ENCODE assay signal across 12 cellular contexts in genomic region chr2:129929321-129930290, GRCh38. TPM values are rescaled to one million over a fixed set of nuclear protein-coding genes. Genes with fewer than 3 reads are reported as not detected.
DNase-seq lines count a peak whose midpoint lies in the region; ATAC-seq and TF ChIP-seq lines count a peak whose summit lies in the region.
"Had no signal": no experiment of that assay in that cellular context is flagged by ENCODE, and none has a peak within 500 bp of the region (broad histone marks: within the 10 kb centered on the region; RNA-seq: fewer than 3 reads in every experiment).

No MANE protein-coding gene starts in this region.

- no peak; the same call in 1 of the 2 replicates for TF ChIP-seq RAD21 in SK-N-SH (IDR thresholded peaks at IDR 0.05; ENCODE audit: low read length)

- H3K4me2 ChIP-seq in SK-N-SH: no peak overlapping the region

- H4K20me1 ChIP-seq in SK-N-SH (ENCODE audit: insufficient read depth): no peaks in the 10 kb centered on the region
- H4K20me1 ChIP-seq: BLaER1 treated with 17β-estradiol and CSF1 and Interleukin-3, amounts not matched to agents 10 nM and 100 nM had no signal

- TF ChIP-seq EP300 in SK-N-SH (IDR thresholded peaks at IDR 0.05; ENCODE audit: borderline replicate concordance in 1 of 2, low read depth in 1 of 2, low read length in 1 of 2): peak in 1 of 2 experiments; percentile 92; a peak in 2 of 4 replicates

- peak overlapping the region in 1 of 2 experiments; percentile 89; a peak in 2 of 4 replicates for H3K27ac ChIP-seq in SK-N-SH (ENCODE audit: low read depth in 2 of 2, low read length in 1 of 2)
- H3K27ac ChIP-seq: BLaER1 treated with 17β-estradiol and CSF1 and Interleukin-3, amounts not matched to agents 10 nM and 100 nM had no signal

- H3K9me3 Mint-ChIP-seq in activated naive CD4-positive, alpha-beta T cell treated with anti-CD3 and anti-CD28 coated beads, Interleukin-2, amount 10 ng/mL, durations not matched to agents 7 days and 5 days: no peaks in the 10 kb centered on the region
- no peaks in the 10 kb centered on the region for H3K9me3 Mint-ChIP-seq in activated CD8-positive, alpha-beta T cell treated with anti-CD3 and anti-CD28 coated beads, Interleukin-2, amount 10 ng/mL, durations not matched to agents 7 days and 5 days (ENCODE audit: insufficient read depth)

- H3K4me1 ChIP-seq in SK-N-SH (ENCODE audit: control insufficient read depth in 1 of 2, insufficient read depth in 2 of 2, low read depth in 1 of 2, low read length in 1 of 2): peaks cover 0 to 37% of the 10 kb centered on the region in 2 experiments; a peak in 1 of 4 replicates

- 59% methylated on average over 7 of the region's 13 CpGs for WGBS in SK-N-SH (ENCODE audit: low lambda C conversion rate)

- H3K27me3 Mint-ChIP-seq in activated naive CD4-positive, alpha-beta T cell treated with anti-CD3 and anti-CD28 coated beads, Interleukin-2, amount 10 ng/mL, durations not matched to agents 7 days and 5 days: peaks cover 42% of the 10 kb centered on the region
- peaks cover 14% of the 10 kb centered on the region for H3K27me3 Mint-ChIP-seq in activated CD8-positive, alpha-beta T cell treated with anti-CD3 and anti-CD28 coated beads, Interleukin-2, amount 10 ng/mL, durations not matched to agents 7 days and 5 days (ENCODE audit: low read depth)

- no peak overlapping the region for H2AFZ ChIP-seq in SK-N-SH (ENCODE audit: low read depth)

- H3K9me3 ChIP-seq in SK-N-SH: no peaks in the 10 kb centered on the region
- H3K9me3 ChIP-seq: BLaER1 treated with 17β-estradiol and CSF1 and Interleukin-3, amounts not matched to agents 10 nM and 100 nM had no signal

- no peaks in the 10 kb centered on the region for H3K36me3 Mint-ChIP-seq in activated naive CD4-positive, alpha-beta T cell treated with anti-CD3 and anti-CD28 coated beads, Interleukin-2, amount 10 ng/mL, durations not matched to agents 7 days and 5 days
- no peaks in the 10 kb centered on the region for H3K36me3 Mint-ChIP-seq in activated CD8-positive, alpha-beta T cell treated with anti-CD3 and anti-CD28 coated beads, Interleukin-2, amount 10 ng/mL, durations not matched to agents 7 days and 5 days (ENCODE audit: low read depth)

- no peak overlapping the region for H3K4me3 Mint-ChIP-seq in activated naive CD4-positive, alpha-beta T cell treated with anti-CD3 and anti-CD28 coated beads, Interleukin-2, amount 10 ng/mL, durations not matched to agents 7 days and 5 days
- no peak overlapping the region for H3K4me3 Mint-ChIP-seq in activated CD8-positive, alpha-beta T cell treated with anti-CD3 and anti-CD28 coated beads, Interleukin-2, amount 10 ng/mL, durations not matched to agents 7 days and 5 days

- no peak overlapping the region for H3K9ac ChIP-seq in SK-N-SH

- peak; percentile 89 for ATAC-seq in Right ventricle myocardium superior (ENCODE audit: poor library complexity)
- peak; percentile 18 for ATAC-seq in omental fat pad (ENCODE audit: low FRiP score)
- no peak for ATAC-seq in activated CD8-positive, alpha-beta T cell treated with anti-CD3 and anti-CD28 coated beads, Interleukin-2, amount 10 ng/mL, durations not matched to agents 7 days and 5 days
- ATAC-seq in HG03045 (IDR thresholded peaks at IDR 0.05; ENCODE audit: unreplicated experiment): no peak

- no peaks in the 10 kb centered on the region for H3K9me2 ChIP-seq in SK-N-SH

- intact Hi-C loops in Right ventricle myocardium superior (cut with DNase I): no loop called here

- H3K79me2 ChIP-seq in SK-N-SH (ENCODE audit: insufficient read depth): no peaks in the 10 kb centered on the region

- no peaks in the 10 kb centered on the region for H3F3A ChIP-seq in SK-N-SH (replicated peaks; ENCODE audit: insufficient read depth)

- no peaks in the 10 kb centered on the region for H3K4me1 Mint-ChIP-seq in activated naive CD4-positive, alpha-beta T cell treated with anti-CD3 and anti-CD28 coated beads, Interleukin-2, amount 10 ng/mL, durations not matched to agents 7 days and 5 days
- no peaks in the 10 kb centered on the region for H3K4me1 Mint-ChIP-seq in activated CD8-positive, alpha-beta T cell treated with anti-CD3 and anti-CD28 coated beads, Interleukin-2, amount 10 ng/mL, durations not matched to agents 7 days and 5 days (ENCODE audit: low read depth)

- DNase-seq in BJ (ENCODE audit: low read depth) (peak; percentile 45), SK-N-SH (peak; percentile 79), Right ventricle myocardium superior (peak; percentile 71), omental fat pad (ENCODE audit: low spot score) (no peak)
- no peak for DNase-seq in activated naive CD4-positive, alpha-beta T cell treated with anti-CD3 and anti-CD28 coated beads, Interleukin-2, amount 10 ng/mL, durations not matched to agents 7 days and 5 days
- DNase-seq in activated CD8-positive, alpha-beta T cell treated with anti-CD3 and anti-CD28 coated beads, Interleukin-2, amount 10 ng/mL, durations not matched to agents 7 days and 5 days: no peak
- no peak for DNase-seq in stimulated activated CD4-positive, alpha-beta T cell treated with anti-CD3 and anti-CD28 coated beads, Interleukin-1b, Interleukin-23, amount 100 ng/mL, for 48 hours
- DNase-seq: glutamatergic neuron, NCI-H1417, NCI-H69 had no signal

- no peak for TF ChIP-seq CTCF in BJ (IDR thresholded peaks at IDR 0.05; ENCODE audit: insufficient read depth, low read depth, low read length)
- no peak for TF ChIP-seq CTCF in SK-N-SH (IDR thresholded peaks at IDR 0.05)
- no peak for TF ChIP-seq CTCF in omental fat pad (IDR thresholded peaks at IDR 0.05)

- POLR2A ChIA-PET in BJ (lab: Charles Lee): no interaction called here
- POLR2A ChIA-PET in SK-N-SH (lab: Yijun Ruan, JAX): interaction anchor here (0.6 to 2.3 kb wide), 6 partner anchors 48 to 413 kb away, joined by 3 to 12 read pairs (median 4); partner anchors contain the start of genes IMP4, MZT2B and SMPD4
- POLR2A ChIA-PET in activated CD8-positive, alpha-beta T cell treated with anti-CD3 and anti-CD28 coated beads, Interleukin-2, amount 10 ng/mL, durations not matched to agents 7 days and 5 days (lab: Charles Lee): no interaction called here

- CTCF ChIA-PET in BJ (lab: Yijun Ruan, JAX) (interaction anchor here (0.7 kb wide), 1 partner anchor 10 kb away, joined by 3 read pairs; no protein-coding TSS in a partner anchor), SK-N-SH (lab: Yijun Ruan, JAX) (interaction anchor here (0.8 to 1.3 kb wide), 4 partner anchors 9 to 407 kb away, joined by 3 to 4 read pairs (median 4); no protein-coding TSS in a partner anchor)
- CTCF ChIA-PET in activated naive CD4-positive, alpha-beta T cell treated with anti-CD3 and anti-CD28 coated beads, Interleukin-2, amount 10 ng/mL, durations not matched to agents 7 days and 5 days (lab: Charles Lee): no interaction called here
- CTCF ChIA-PET in activated CD8-positive, alpha-beta T cell treated with anti-CD3 and anti-CD28 coated beads, Interleukin-2, amount 10 ng/mL, durations not matched to agents 7 days and 5 days (lab: Charles Lee): no interaction called here

- H3K4me3 ChIP-seq in BJ (ENCODE audit: low read depth, low read length): no peak overlapping the region
- H3K4me3 ChIP-seq in SK-N-SH (ENCODE audit: low read depth in 2 of 2, low read length in 1 of 2): no peak overlapping the region
- H3K4me3 ChIP-seq: BLaER1 treated with 17β-estradiol and CSF1 and Interleukin-3, amounts not matched to agents 10 nM and 100 nM had no signal

- no peak overlapping the region for H3K27ac Mint-ChIP-seq in activated naive CD4-positive, alpha-beta T cell treated with anti-CD3 and anti-CD28 coated beads, Interleukin-2, amount 10 ng/mL, durations not matched to agents 7 days and 5 days
- H3K27ac Mint-ChIP-seq in activated CD8-positive, alpha-beta T cell treated with anti-CD3 and anti-CD28 coated beads, Interleukin-2, amount 10 ng/mL, durations not matched to agents 7 days and 5 days: no peak overlapping the region

- H3K36me3 ChIP-seq in BJ (ENCODE audit: control insufficient read depth, insufficient read depth, low read length) (no peaks in the 10 kb centered on the region), SK-N-SH (replicated peaks in 1 of 2; ENCODE audit: control insufficient read depth in 1 of 2, insufficient read depth in 2 of 2, low read length in 1 of 2) (no peaks in the 10 kb centered on the region)
- H3K36me3 ChIP-seq: BLaER1 treated with 17β-estradiol and CSF1 and Interleukin-3, amounts not matched to agents 10 nM and 100 nM had no signal

- H3K27me3 ChIP-seq in BJ (ENCODE audit: control insufficient read depth, insufficient read depth, low read length): no peaks in the 10 kb centered on the region
- H3K27me3 ChIP-seq in SK-N-SH (ENCODE audit: insufficient read depth): no peaks in the 10 kb centered on the region

TF ChIP-seq in SK-N-SH, 30 proteins besides CTCF, POLR2A, EP300 and RAD21 (continues in another document):
- TF ChIP-seq GABPA (IDR thresholded peaks at IDR 0.05; ENCODE audit: low read depth): no peak
- TF ChIP-seq RCOR1 (IDR thresholded peaks at IDR 0.05; ENCODE audit: low read length): peak; percentile 85
- TF ChIP-seq MAX (IDR thresholded peaks at IDR 0.05; ENCODE audit: low read depth): no peak
- TF ChIP-seq FOXJ3 (CRISPR knock-in tag; IDR thresholded peaks at IDR 0.05): peak; percentile 80; the same call in 1 of the 2 replicates
- TF ChIP-seq CHD2 (IDR thresholded peaks at IDR 0.05; ENCODE audit: low read length, partially characterized antibody): peak; percentile 89

RNA-seq across cellular contexts. Expression of gene RAB6C, which starts 49.9 kb away (rescaled TPM):
- polyA plus RNA-seq in BJ (2011; rRNA removed): not detected in 2 replicates
- not detected in 2 replicates for polyA minus RNA-seq in BJ (2011; rRNA and poly(A)+ RNA removed)
- 0.02 and 0.05 TPM in 2 replicates for polyA plus RNA-seq in SK-N-SH (2012; rRNA removed)
- 0.08 and 0.09 TPM in 2 replicates for polyA plus RNA-seq in SK-N-SH (2012; cell fraction: cytosol; rRNA removed)
- 0.02 and 0.06 TPM in 2 replicates for polyA plus RNA-seq in SK-N-SH (2012; cell fraction: nucleus; rRNA removed)
- 0.22 TPM for total RNA-seq in Right ventricle myocardium superior
- total RNA-seq in omental fat pad: under 1 TPM in 1 of 4 donors, not detected in 3; 0.19 TPM
- total RNA-seq in activated CD8-positive, alpha-beta T cell treated with anti-CD3 and anti-CD28 coated beads, Interleukin-2, amount 10 ng/mL, durations not matched to agents 7 days and 5 days: not detected

Comparison
In these comparisons a context has a peak if more than half of its experiments do, and no peak if none do; other contexts are left out.
1. DNase-seq: peak in BJ (single experiment), SK-N-SH (single experiment) and Right ventricle myocardium superior (single experiment); none in omental fat pad (single experiment), activated naive CD4-positive, alpha-beta T cell treated with anti-CD3 and anti-CD28 coated beads, Interleukin-2, amount 10 ng/mL, durations not matched to agents 7 days and 5 days (single experiment), activated CD8-positive, alpha-beta T cell treated with anti-CD3 and anti-CD28 coated beads, Interleukin-2, amount 10 ng/mL, durations not matched to agents 7 days and 5 days (single experiment) and stimulated activated CD4-positive, alpha-beta T cell treated with anti-CD3 and anti-CD28 coated beads, Interleukin-1b, Interleukin-23, amount 100 ng/mL, for 48 hours (single experiment).
2. ATAC-seq: peak in Right ventricle myocardium superior (single experiment) and omental fat pad (single experiment); none in activated CD8-positive, alpha-beta T cell treated with anti-CD3 and anti-CD28 coated beads, Interleukin-2, amount 10 ng/mL, durations not matched to agents 7 days and 5 days (single experiment) and HG03045 (single experiment).
3. CTCF ChIA-PET loops: an anchor here in BJ (0.7 kb wide) and SK-N-SH (0.8 to 1.3 kb wide); none called in activated naive CD4-positive, alpha-beta T cell treated with anti-CD3 and anti-CD28 coated beads, Interleukin-2, amount 10 ng/mL, durations not matched to agents 7 days and 5 days and activated CD8-positive, alpha-beta T cell treated with anti-CD3 and anti-CD28 coated beads, Interleukin-2, amount 10 ng/mL, durations not matched to agents 7 days and 5 days.